ENCODE assay signal across 11 cellular contexts in genomic region chr9:111961011-111961410, GRCh38.
DNase-seq lines count a peak whose midpoint lies in the region; ATAC-seq and TF ChIP-seq lines count a peak whose summit lies in the region.
"Had no signal": no experiment of that assay in that cellular context is flagged by ENCODE, and none has a peak within 500 bp of the region (broad histone marks: within the 10 kb centered on the region; RNA-seq: fewer than 3 reads in every experiment).

No MANE protein-coding gene starts in this region.

- no peak overlapping the region for H3K9ac ChIP-seq in mucosa of rectum (ENCODE audit: low read depth in 1 of 2, low read length in 2 of 2)

- H3K4me3 ChIP-seq in mucosa of rectum (ENCODE audit: low read length in 2 of 2) (no peak overlapping the region), transverse colon (no peak overlapping the region)

- peak overlapping the region; percentile 10 to 55 for H3K27ac ChIP-seq in mucosa of rectum (ENCODE audit: low read depth in 2 of 2, low read length in 2 of 2)
- peak overlapping the region in 1 of 4 donors; percentile 79 for H3K27ac ChIP-seq in transverse colon
- H3K27ac ChIP-seq: C4-2B had no signal

- DNase-seq in EH (ENCODE audit: low read depth): peak; percentile 65
- DNase-seq in NCI-H2171 treated with DMSO at 0.1 percent for 48 hours (lab: John Stamatoyannopoulos, UW): peak; percentile 76
- peak; percentile 47 for DNase-seq in brain pericyte (ENCODE audit: low read depth, low spot score)
- no peak for DNase-seq in transverse colon
- no peak for DNase-seq in putamen (ENCODE audit: low spot score)
- DNase-seq: activated T-cell treated with anti-CD3 and anti-CD28 coated beads, Interleukin-2, amount 50 U/mL, for 72 hours; Karpas-422 had no signal

- H3K9me3 ChIP-seq in mucosa of rectum (ENCODE audit: control insufficient read depth in 2 of 2, low read length in 2 of 2) (no peaks in the 10 kb centered on the region), transverse colon (no peaks in the 10 kb centered on the region)

- no peak for TF ChIP-seq CTCF in transverse colon (IDR thresholded peaks at IDR 0.05)

- H3K4me1 ChIP-seq in mucosa of rectum (ENCODE audit: control insufficient read depth in 2 of 2, insufficient read depth in 2 of 2, low read length in 2 of 2): peaks cover 16 to 33% of the 10 kb centered on the region in 2 donors
- H3K4me1 ChIP-seq in transverse colon: peaks cover 4 to 57% (median 26%) of the 10 kb centered on the region in 4 donors

- TF ChIP-seq POLR2A in transverse colon (IDR thresholded peaks at IDR 0.05): no peak

- intact Hi-C loops in transverse colon (cut with DNase I; ENCODE audit: low total_unique reads): no loop called here

- no peak for ATAC-seq in GM18858 (IDR thresholded peaks at IDR 0.05; ENCODE audit: unreplicated experiment)
- no peak for ATAC-seq in GM19467 (IDR thresholded peaks at IDR 0.05; ENCODE audit: unreplicated experiment)
- ATAC-seq: activated T-cell treated with anti-CD3 and anti-CD28 coated beads, Interleukin-2, amount 50 U/mL, for 72 hours had no signal

- H3K36me3 ChIP-seq in mucosa of rectum (ENCODE audit: control insufficient read depth in 2 of 2, insufficient read depth in 2 of 2, low read length in 2 of 2) (no peaks in the 10 kb centered on the region), transverse colon (no peaks in the 10 kb centered on the region)

- WGBS in transverse colon (ENCODE audit: low coverage in 1 of 2), 2 donors: 20 to 47% methylated on average over 2 of the region's 2 CpGs

- H3K27me3 ChIP-seq in mucosa of rectum (ENCODE audit: control insufficient read depth in 2 of 2, insufficient read depth in 2 of 2, low read length in 2 of 2) (no peaks in the 10 kb centered on the region), transverse colon (no peaks in the 10 kb centered on the region)

- in situ Hi-C loops in transverse colon (cut with MboI; ENCODE audit: low pct_ligation_motif_present in 1 of 4, low pct_unique_long_range_greater_than_20kb in 1 of 4, low sequenced_read_pairs in 3 of 4): no loop called here

- TF ChIP-seq EP300 in transverse colon (IDR thresholded peaks at IDR 0.05; ENCODE audit: low read depth): no peak

Comparison
In these comparisons a context has a peak if more than half of its experiments do, and no peak if none do; other contexts are left out.
1. DNase-seq: peak in EH (single experiment), NCI-H2171 treated with DMSO at 0.1 percent for 48 hours (single experiment) and brain pericyte (single experiment); none in transverse colon (single experiment) and putamen (single experiment).